In genomic region chr6:89116702-89117101, GRCh38 we compare ENCODE assay signal across 8 cellular contexts. TPM values are rescaled to one million over a fixed set of nuclear protein-coding genes. Genes with fewer than 3 reads are reported as not detected.
DNase-seq lines count a peak whose midpoint lies in the region; ATAC-seq, FAIRE-seq and TF ChIP-seq lines count a peak whose summit lies in the region.

No MANE protein-coding gene starts in this region.

- no peaks in the 10 kb centered on the region for H3K79me2 ChIP-seq in HepG2 (ENCODE audit: insufficient read depth, low read length)

- H3K27ac ChIP-seq in HepG2 (ENCODE audit: extremely low read length, insufficient read depth, low read length) (no peak overlapping the region), right lobe of liver (no peak overlapping the region), muscle layer of duodenum (ENCODE audit: low read length) (no peak overlapping the region)

- no peak overlapping the region for H3K27ac Mint-ChIP-seq in MCF 10A (ENCODE audit: low read depth, unreplicated experiment)

- H3K36me3 Mint-ChIP-seq in MCF 10A (ENCODE audit: insufficient read depth, unreplicated experiment), result no peaks in the 10 kb centered on the region

- ATAC-seq in HepG2 (no peak), right lobe of liver (no peak)

- peaks cover 38% of the 10 kb centered on the region for H3K4me1 ChIP-seq in HepG2 (ENCODE audit: insufficient read depth, low read length)
- no peaks in the 10 kb centered on the region for H3K4me1 ChIP-seq in right lobe of liver
- peaks cover 0 to 4% of the 10 kb centered on the region in 2 donors for H3K4me1 ChIP-seq in muscle layer of duodenum (ENCODE audit: control insufficient read depth in 1 of 2, insufficient read depth in 2 of 2, low read length in 2 of 2)

- H3K27me3 Mint-ChIP-seq in MCF 10A (ENCODE audit: insufficient read depth, unreplicated experiment), result no peaks in the 10 kb centered on the region

- H3K9me3 ChIP-seq in HepG2 (ENCODE audit: low read length) (no peaks in the 10 kb centered on the region), right lobe of liver (no peaks in the 10 kb centered on the region), muscle layer of duodenum (ENCODE audit: control insufficient read depth in 1 of 2, low read length in 2 of 2) (no peaks in the 10 kb centered on the region)

- H2AFZ ChIP-seq in HepG2 (ENCODE audit: low read length), result no peak overlapping the region

- no peaks in the 10 kb centered on the region for H4K20me1 ChIP-seq in HepG2 (ENCODE audit: insufficient read depth, low read length)

- H3K27me3 ChIP-seq in HepG2 (ENCODE audit: control insufficient read depth in 1 of 2, insufficient read depth in 2 of 2, low read length in 2 of 2) (no peaks in the 10 kb centered on the region), right lobe of liver (no peaks in the 10 kb centered on the region), muscle layer of duodenum (ENCODE audit: low read depth, low read length) (no peaks in the 10 kb centered on the region)

- WGBS in HepG2 (ENCODE audit: low lambda C conversion rate), result 51% methylated on average over 6 of the region's 6 CpGs
- 76% methylated on average over 6 of the region's 6 CpGs for WGBS in right lobe of liver (ENCODE audit: insufficient coverage, low coverage, low lambda C conversion rate, missing lambda C conversion rate)

- no peak for FAIRE-seq in HepG2 (lab: Jason Lieb, UNC)

- peak overlapping the region; percentile 94 for H3K4me2 ChIP-seq in HepG2 (ENCODE audit: low read depth, low read length)

- POLR2A ChIA-PET in HepG2 (lab: Yijun Ruan, JAX), result interaction anchor here (1.0 to 2.1 kb wide), 2 partner anchors 37 to 133 kb away, joined by 3 to 12 read pairs; partner anchors contain the start of gene PNRC1
- POLR2A ChIA-PET in MCF 10A (lab: Yijun Ruan, JAX), result interaction anchor here (1.0 to 2.5 kb wide), 8 partner anchors 16 to 181 kb away, joined by 3 to 14 read pairs (median 6); partner anchors contain the start of genes PM20D2 and PNRC1

- BruUV-seq in HepG2 (replicated peaks; lab: Mats Ljungman, UMichigan) (no TSS peak), MCF 10A (replicated peaks; lab: Mats Ljungman, UMichigan) (no TSS peak)

- H3K4me3 Mint-ChIP-seq in MCF 10A (ENCODE audit: unreplicated experiment), result peak overlapping the region; percentile 79

- DNase-seq in HepG2 (ENCODE audit: low spot score) (no peak), right lobe of liver (no peak), MCF 10A (ENCODE audit: unreplicated experiment) (no peak), NCI-H2107 (lab: John Stamatoyannopoulos, UW) (no peak), DMS 273 treated with DMSO at 0.1 percent for 48 hours (lab: John Stamatoyannopoulos, UW) (no peak), globus pallidus (ENCODE audit: low spot score) (no peak)
- DNase-seq in activated CD8-positive, alpha-beta memory T cell treated with anti-CD3 and anti-CD28 coated beads for 24 hours, result no peak

- no peaks in the 10 kb centered on the region for H3K4me1 Mint-ChIP-seq in MCF 10A (ENCODE audit: insufficient read depth, unreplicated experiment)

- intact Hi-C loops in HepG2 (cut with micrococcal nuclease; ENCODE audit: unreplicated experiment) (loop anchor here (1.0 kb wide), 1 partner anchor 134 kb away; no protein-coding TSS in a partner anchor), right lobe of liver (cut with DNase I) (loop anchor here in 1 of 2 donors (10.0 kb wide), 1 partner anchor 128 kb away; no protein-coding TSS in a partner anchor), MCF 10A (cut with micrococcal nuclease) (no loop called here)

- no peak for TF ChIP-seq EP300 in HepG2 (IDR thresholded peaks at IDR 0.05; ENCODE audit: low read depth in 2 of 2, low read length in 2 of 2)
- no peak for TF ChIP-seq EP300 in HepG2 (CRISPR knock-in tag; IDR thresholded peaks at IDR 0.05; ENCODE audit: borderline replicate concordance)

- no peak for TF ChIP-seq POLR2A in HepG2 (IDR thresholded peaks at IDR 0.05; ENCODE audit: insufficient read depth in 1 of 2, low read depth in 2 of 2, low read length in 2 of 2)
- TF ChIP-seq POLR2A in right lobe of liver (IDR thresholded peaks at IDR 0.05), result no peak

- H3K36me3 ChIP-seq in HepG2 (replicated peaks in 1 of 2; ENCODE audit: control insufficient read depth in 1 of 2, insufficient read depth in 2 of 2, low read length in 2 of 2) (no peaks in the 10 kb centered on the region), right lobe of liver (no peaks in the 10 kb centered on the region), muscle layer of duodenum (ENCODE audit: control insufficient read depth in 1 of 2, insufficient read depth in 2 of 2, low read length in 2 of 2) (no peaks in the 10 kb centered on the region)

- peak overlapping the region; percentile 71 for H3K9ac ChIP-seq in HepG2 (ENCODE audit: insufficient read depth, low read depth, low read length)

- in situ Hi-C loops in HepG2 (cut with HindIII; ENCODE audit: extremely low pct_ligation_motif_present, low pct_unique_long_range_greater_than_20kb), result no loop called here

- CTCF ChIA-PET in HepG2 (lab: Yijun Ruan, JAX; ENCODE audit: low intra/inter-chr PET ratio, low total read pairs) (interaction anchor here (1.4 kb wide), 1 partner anchor 133 kb away, joined by 3 read pairs; no protein-coding TSS in a partner anchor), MCF 10A (lab: Yijun Ruan, JAX) (interaction anchor here (1.0 to 3.6 kb wide), 6 partner anchors 24 to 134 kb away, joined by 3 to 20 read pairs (median 6); no protein-coding TSS in a partner anchor)

- H3K9me3 Mint-ChIP-seq in MCF 10A (ENCODE audit: unreplicated experiment), result no peaks in the 10 kb centered on the region

- no peak for TF ChIP-seq RAD21 in HepG2 (CRISPR knock-in tag; IDR thresholded peaks at IDR 0.05)

- TF ChIP-seq CTCF in HepG2 (CRISPR knock-in tag; IDR thresholded peaks at IDR 0.05), result no peak
- no peak for TF ChIP-seq CTCF in right lobe of liver (IDR thresholded peaks at IDR 0.05)
- no peak for TF ChIP-seq CTCF in MCF 10A (IDR thresholded peaks at IDR 0.05; ENCODE audit: unreplicated experiment)

- H3K4me3 ChIP-seq in HepG2 (replicated peaks in 1 of 3; ENCODE audit: insufficient read depth in 1 of 3, low read depth in 2 of 3, low read length in 3 of 3), result peak overlapping the region; percentile 64 to 79 (median 78); a peak in 5 of 6 replicates
- H3K4me3 ChIP-seq in right lobe of liver, result peak overlapping the region in 1 of 3 donors; percentile 61
- peak overlapping the region; percentile 73 to 77 for H3K4me3 ChIP-seq in muscle layer of duodenum (ENCODE audit: low read depth in 1 of 2, low read length in 2 of 2)

RNA-seq across cellular contexts. Expression of gene SRSF12, which starts 1.2 kb away (rescaled TPM):
- total RNA-seq in HepG2 (2016; rRNA removed; fragmentation: Illumina TruSeq; extraction: Trizol) (1.9 TPM in 2 replicates), right lobe of liver (under 1 TPM in 4 of 6 experiments, not detected in 2; 0.22 to 0.78 (median 0.40) TPM), MCF 10A (2022) (1.1 and 1.2 TPM in 2 replicates)
- 1.3 TPM in 2 replicates for total RNA-seq in HepG2 (2016; cell fraction: cytosol; rRNA removed; fragmentation: Illumina TruSeq; extraction: Trizol; ENCODE audit: low read depth)
- 1.8 and 2.0 TPM in 2 replicates for total RNA-seq in HepG2 (2016; cell fraction: insoluble cytoplasmic fraction; rRNA removed; fragmentation: Illumina TruSeq; extraction: Trizol)
- 1.8 and 2.4 TPM in 2 replicates for total RNA-seq in HepG2 (2016; cell fraction: membrane; rRNA removed; fragmentation: Illumina TruSeq; extraction: Trizol)
- total RNA-seq in HepG2 (2016; cell fraction: nucleus; rRNA removed; fragmentation: Illumina TruSeq; extraction: Trizol), result 2.2 TPM in 2 replicates
- 1.4 and 1.7 TPM in 2 replicates for polyA plus RNA-seq in HepG2 (2011; rRNA removed)
- 0.78 and 0.99 TPM in 2 replicates for polyA plus RNA-seq in HepG2 (2011; cell fraction: cytosol; rRNA removed)
- 1.0 and 1.6 TPM in 2 replicates for polyA plus RNA-seq in HepG2 (2011; cell fraction: nucleus; rRNA removed)
- polyA plus RNA-seq in HepG2 (2012), result 1.9 and 2.1 TPM in 2 replicates
- 1.4 and 1.6 TPM in 2 replicates for polyA plus RNA-seq in HepG2 (2016; cell fraction: cytosol; fragmentation: Illumina TruSeq; extraction: Trizol; ENCODE audit: low read depth)
- polyA plus RNA-seq in HepG2 (2016; cell fraction: insoluble cytoplasmic fraction; fragmentation: Illumina TruSeq; extraction: Trizol; ENCODE audit: low read depth), result 2.6 and 2.8 TPM in 2 replicates
- 1.8 and 3.0 TPM in 2 replicates for polyA plus RNA-seq in HepG2 (2016; cell fraction: membrane; fragmentation: Illumina TruSeq; extraction: Trizol; ENCODE audit: low read depth)
- 5.7 and 6.1 TPM in 2 replicates for polyA plus RNA-seq in HepG2 (2016; cell fraction: nucleus; fragmentation: Illumina TruSeq; extraction: Trizol; ENCODE audit: insufficient read depth, low read depth)
- polyA minus RNA-seq in HepG2 (2011; rRNA and poly(A)+ RNA removed; ENCODE audit: low replicate concordance), result 0.20 TPM in 1 of 2 replicates, not detected in the other
- polyA minus RNA-seq in HepG2 (2011; cell fraction: cytosol; rRNA and poly(A)+ RNA removed), result 0.49 and 1.2 TPM in 2 replicates
- polyA minus RNA-seq in HepG2 (2011; cell fraction: nucleus; rRNA and poly(A)+ RNA removed), result 2.4 and 3.1 TPM in 2 replicates

RNA-seq across cellular contexts. Expression of gene PM20D2, which starts 29.2 kb away (rescaled TPM):
- total RNA-seq in HepG2 (2016; rRNA removed; fragmentation: Illumina TruSeq; extraction: Trizol) (26.3 and 35.8 TPM in 2 replicates), right lobe of liver (1 to 10 TPM; 2.4 to 6.1 (median 4.5) TPM), MCF 10A (2022) (9.9 and 11.9 TPM in 2 replicates)
- total RNA-seq in HepG2 (2016; cell fraction: cytosol; rRNA removed; fragmentation: Illumina TruSeq; extraction: Trizol; ENCODE audit: low read depth), result 1.2 and 1.9 TPM in 2 replicates
- total RNA-seq in HepG2 (2016; cell fraction: insoluble cytoplasmic fraction; rRNA removed; fragmentation: Illumina TruSeq; extraction: Trizol), result 26.7 and 36.1 TPM in 2 replicates
- total RNA-seq in HepG2 (2016; cell fraction: membrane; rRNA removed; fragmentation: Illumina TruSeq; extraction: Trizol), result 10.2 and 11.6 TPM in 2 replicates
- 13.7 and 14.6 TPM in 2 replicates for total RNA-seq in HepG2 (2016; cell fraction: nucleus; rRNA removed; fragmentation: Illumina TruSeq; extraction: Trizol)
- 13.3 and 14.7 TPM in 2 replicates for polyA plus RNA-seq in HepG2 (2011; rRNA removed)
- 6.8 and 10.1 TPM in 2 replicates for polyA plus RNA-seq in HepG2 (2011; cell fraction: cytosol; rRNA removed)
- 5.6 and 8.7 TPM in 2 replicates for polyA plus RNA-seq in HepG2 (2011; cell fraction: nucleus; rRNA removed)
- 19.2 and 21.4 TPM in 2 replicates for polyA plus RNA-seq in HepG2 (2012)
- 0.95 and 1.1 TPM in 2 replicates for polyA plus RNA-seq in HepG2 (2016; cell fraction: cytosol; fragmentation: Illumina TruSeq; extraction: Trizol; ENCODE audit: low read depth)
- 31.6 and 33.7 TPM in 2 replicates for polyA plus RNA-seq in HepG2 (2016; cell fraction: insoluble cytoplasmic fraction; fragmentation: Illumina TruSeq; extraction: Trizol; ENCODE audit: low read depth)
- polyA plus RNA-seq in HepG2 (2016; cell fraction: membrane; fragmentation: Illumina TruSeq; extraction: Trizol; ENCODE audit: low read depth), result 4.2 and 4.9 TPM in 2 replicates
- polyA plus RNA-seq in HepG2 (2016; cell fraction: nucleus; fragmentation: Illumina TruSeq; extraction: Trizol; ENCODE audit: insufficient read depth, low read depth), result 21.5 and 22.6 TPM in 2 replicates
- polyA minus RNA-seq in HepG2 (2011; rRNA and poly(A)+ RNA removed; ENCODE audit: low replicate concordance), result 9.4 and 13.5 TPM in 2 replicates
- polyA minus RNA-seq in HepG2 (2011; cell fraction: cytosol; rRNA and poly(A)+ RNA removed), result 13.7 and 14.9 TPM in 2 replicates
- polyA minus RNA-seq in HepG2 (2011; cell fraction: nucleus; rRNA and poly(A)+ RNA removed), result 9.9 and 14.4 TPM in 2 replicates

RNA-seq across cellular contexts. Expression of gene PNRC1, which starts 36.2 kb away (rescaled TPM):
- total RNA-seq in HepG2 (2016; rRNA removed; fragmentation: Illumina TruSeq; extraction: Trizol) (31.0 and 36.0 TPM in 2 replicates), right lobe of liver (100 to 1,000 TPM in 3 of 6 experiments, 10 to 100 TPM in 3; 55.4 to 182 (median 105) TPM), MCF 10A (2022) (158 and 183 TPM in 2 replicates)
- total RNA-seq in HepG2 (2016; cell fraction: cytosol; rRNA removed; fragmentation: Illumina TruSeq; extraction: Trizol; ENCODE audit: low read depth), result 57.2 and 58.4 TPM in 2 replicates
- 26.3 and 34.2 TPM in 2 replicates for total RNA-seq in HepG2 (2016; cell fraction: insoluble cytoplasmic fraction; rRNA removed; fragmentation: Illumina TruSeq; extraction: Trizol)
- total RNA-seq in HepG2 (2016; cell fraction: membrane; rRNA removed; fragmentation: Illumina TruSeq; extraction: Trizol), result 91.5 and 98.2 TPM in 2 replicates
- total RNA-seq in HepG2 (2016; cell fraction: nucleus; rRNA removed; fragmentation: Illumina TruSeq; extraction: Trizol), result 38.0 and 44.9 TPM in 2 replicates
- 16.8 and 17.6 TPM in 2 replicates for polyA plus RNA-seq in HepG2 (2011; rRNA removed)
- polyA plus RNA-seq in HepG2 (2011; cell fraction: cytosol; rRNA removed), result 6.9 and 11.3 TPM in 2 replicates
- polyA plus RNA-seq in HepG2 (2011; cell fraction: nucleus; rRNA removed), result 11.1 and 19.2 TPM in 2 replicates
- polyA plus RNA-seq in HepG2 (2012), result 109 TPM in 2 replicates
- 35.4 and 35.7 TPM in 2 replicates for polyA plus RNA-seq in HepG2 (2016; cell fraction: cytosol; fragmentation: Illumina TruSeq; extraction: Trizol; ENCODE audit: low read depth)
- polyA plus RNA-seq in HepG2 (2016; cell fraction: insoluble cytoplasmic fraction; fragmentation: Illumina TruSeq; extraction: Trizol; ENCODE audit: low read depth), result 27.3 and 28.4 TPM in 2 replicates
- 40.5 and 45.9 TPM in 2 replicates for polyA plus RNA-seq in HepG2 (2016; cell fraction: membrane; fragmentation: Illumina TruSeq; extraction: Trizol; ENCODE audit: low read depth)
- polyA plus RNA-seq in HepG2 (2016; cell fraction: nucleus; fragmentation: Illumina TruSeq; extraction: Trizol; ENCODE audit: insufficient read depth, low read depth), result 58.0 and 62.1 TPM in 2 replicates
- 17.7 and 21.3 TPM in 2 replicates for polyA minus RNA-seq in HepG2 (2011; rRNA and poly(A)+ RNA removed; ENCODE audit: low replicate concordance)
- 38.4 and 54.1 TPM in 2 replicates for polyA minus RNA-seq in HepG2 (2011; cell fraction: cytosol; rRNA and poly(A)+ RNA removed)
- 44.4 and 44.5 TPM in 2 replicates for polyA minus RNA-seq in HepG2 (2011; cell fraction: nucleus; rRNA and poly(A)+ RNA removed)
